ENCODE assay signal across 8 cellular contexts in the genomic region with DNA sequence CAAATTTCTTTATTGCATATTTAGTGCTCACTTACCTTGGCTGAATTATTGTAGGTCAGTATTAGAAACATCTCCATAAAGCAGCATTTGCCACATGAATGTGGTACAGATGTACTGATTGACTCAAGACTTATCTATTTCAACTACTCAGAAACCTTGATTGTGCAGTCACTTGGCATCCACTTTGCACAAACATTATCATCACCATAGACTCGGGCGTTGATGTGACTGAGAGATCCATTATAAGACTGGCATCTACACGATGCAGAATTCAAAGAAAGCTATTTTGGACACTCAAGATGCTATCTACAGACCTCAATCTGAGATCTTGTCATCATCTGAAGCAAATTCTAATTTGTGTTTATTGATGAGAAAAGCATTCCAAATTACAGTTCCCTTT.
"Had no signal": no experiment of that assay in that cellular context is flagged by ENCODE, and none has a peak within 500 bp of the region (broad histone marks: within the 10 kb centered on the region; RNA-seq: fewer than 3 reads in every experiment).

No MANE protein-coding gene starts in this region.

- H3K9ac ChIP-seq: GM23248 had no signal

- H2AFZ ChIP-seq: GM23248, GM23338 had no signal

- H3K27ac ChIP-seq: GM23248 had no signal

- H3K36me3 ChIP-seq: HAP-1 had no signal

- H3K9me3 ChIP-seq: HAP-1 had no signal

- H3K4me1 ChIP-seq: HAP-1 had no signal

- DNase-seq: GM23248, GOT3, H7, H9, HCEC 1CT, HFFc6 had no signal

- H3K4me3 ChIP-seq: GM23248, GM23338, HAP-1 had no signal

- H3K4me2 ChIP-seq: GM23338 had no signal
